ENCODE assay signal across 15 cellular contexts in genomic region chr11:17786824-17787525, GRCh38. TPM values are rescaled to one million over a fixed set of nuclear protein-coding genes. Genes with fewer than 3 reads are reported as not detected.
DNase-seq lines count a peak whose midpoint lies in the region; ATAC-seq and TF ChIP-seq lines count a peak whose summit lies in the region.
"Had no signal": no experiment of that assay in that cellular context is flagged by ENCODE, and none has a peak within 500 bp of the region (broad histone marks: within the 10 kb centered on the region; RNA-seq: fewer than 3 reads in every experiment).

No MANE protein-coding gene starts in this region.

- H3K36me3 ChIP-seq in ACC112 (ENCODE audit: insufficient read depth, low read length), result no peaks in the 10 kb centered on the region
- no peaks in the 10 kb centered on the region for H3K36me3 ChIP-seq in suprapubic skin
- H3K36me3 ChIP-seq: SJSA1 had no signal

- BruUV-seq in MCF 10A (replicated peaks; lab: Mats Ljungman, UMichigan), result no TSS peak

- H3K4me3 ChIP-seq in ACC112 (ENCODE audit: low read depth, low read length) (0 out of 2 replicates have a peak overlapping the region, but pooled peaks have one; percentile 25), suprapubic skin (no peak overlapping the region)
- H3K4me3 ChIP-seq: SJSA1, skin epidermis had no signal

- H3K27me3 Mint-ChIP-seq in MCF 10A (ENCODE audit: insufficient read depth, unreplicated experiment), result no peaks in the 10 kb centered on the region
- H3K27me3 Mint-ChIP-seq: activated CD4-positive, alpha-beta T cell treated with anti-CD3 and anti-CD28 coated beads for 36 hours had no signal

- H3K4me1 Mint-ChIP-seq in MCF 10A (ENCODE audit: insufficient read depth, unreplicated experiment), result peaks cover 21% of the 10 kb centered on the region
- no peaks in the 10 kb centered on the region for H3K4me1 Mint-ChIP-seq in stimulated activated effector memory CD8-positive, alpha-beta T cell treated with anti-CD3 and anti-CD28 coated beads, Interleukin-12 subunit alpha, Interleukin-12 subunit beta, amount 100 ng/mL, for 72 hours
- H3K4me1 Mint-ChIP-seq: activated CD4-positive, alpha-beta T cell treated with anti-CD3 and anti-CD28 coated beads for 36 hours had no signal

- WGBS in suprapubic skin, result 94% methylated on average over 12 of the region's 14 CpGs

- no peaks in the 10 kb centered on the region for H3K9me3 Mint-ChIP-seq in MCF 10A (ENCODE audit: unreplicated experiment)
- peaks cover 2% of the 10 kb centered on the region for H3K9me3 Mint-ChIP-seq in stimulated activated effector memory CD8-positive, alpha-beta T cell treated with anti-CD3 and anti-CD28 coated beads, Interleukin-12 subunit alpha, Interleukin-12 subunit beta, amount 100 ng/mL, for 72 hours

- no peaks in the 10 kb centered on the region for H3K79me2 ChIP-seq in ACC112 (ENCODE audit: control insufficient read depth, insufficient read depth, low read length, unreplicated experiment)

- peak; percentile 51 for DNase-seq in HS-5 (ENCODE audit: low read depth)
- DNase-seq in MCF 10A (ENCODE audit: unreplicated experiment), result peak; percentile 86
- DNase-seq in kidney tubule cell (ENCODE audit: low spot score), result peak; percentile 62
- DNase-seq in stimulated activated effector memory CD8-positive, alpha-beta T cell treated with anti-CD3 and anti-CD28 coated beads, Interleukin-12 subunit alpha, Interleukin-12 subunit beta, amount 100 ng/mL, for 72 hours (ENCODE audit: low spot score in 2 of 2), result no peak
- no peak for DNase-seq in suprapubic skin (ENCODE audit: low spot score in 2 of 2)
- DNase-seq: activated CD4-positive, alpha-beta T cell treated with anti-CD3 and anti-CD28 coated beads for 36 hours; dermis blood vessel endothelial cell; MM.1S; NCI-H510A had no signal

- H3K27ac Mint-ChIP-seq in MCF 10A (ENCODE audit: low read depth, unreplicated experiment), result no peak overlapping the region
- H3K27ac Mint-ChIP-seq in stimulated activated effector memory CD8-positive, alpha-beta T cell treated with anti-CD3 and anti-CD28 coated beads, Interleukin-12 subunit alpha, Interleukin-12 subunit beta, amount 100 ng/mL, for 72 hours, result no peak overlapping the region
- H3K27ac Mint-ChIP-seq: activated CD4-positive, alpha-beta T cell treated with anti-CD3 and anti-CD28 coated beads for 36 hours had no signal

- no peak for TF ChIP-seq CTCF in MCF 10A (IDR thresholded peaks at IDR 0.05; ENCODE audit: unreplicated experiment)
- TF ChIP-seq CTCF in suprapubic skin (IDR thresholded peaks at IDR 0.05), result no peak

- POLR2A ChIA-PET in MCF 10A (lab: Yijun Ruan, JAX), result interaction anchor here (0.7 to 1.0 kb wide), 2 partner anchors 27 to 146 kb away, joined by 3 to 4 read pairs; no protein-coding TSS in a partner anchor

- no peak for TF ChIP-seq EP300 in suprapubic skin (IDR thresholded peaks at IDR 0.05)

- no peak overlapping the region for H2AFZ ChIP-seq in ACC112 (ENCODE audit: low read length, unreplicated experiment)

- H3K27me3 ChIP-seq in ACC112 (ENCODE audit: insufficient read depth, low read length) (peaks cover 4% of the 10 kb centered on the region; the same call in 1 of the 2 replicates), suprapubic skin (no peaks in the 10 kb centered on the region)
- H3K27me3 ChIP-seq: SJSA1 had no signal

- no peak overlapping the region for H3K4me3 Mint-ChIP-seq in MCF 10A (ENCODE audit: unreplicated experiment)
- H3K4me3 Mint-ChIP-seq in stimulated activated effector memory CD8-positive, alpha-beta T cell treated with anti-CD3 and anti-CD28 coated beads, Interleukin-12 subunit alpha, Interleukin-12 subunit beta, amount 100 ng/mL, for 72 hours, result no peak overlapping the region
- H3K4me3 Mint-ChIP-seq: activated CD4-positive, alpha-beta T cell treated with anti-CD3 and anti-CD28 coated beads for 36 hours had no signal

- ATAC-seq in GM21528 (IDR thresholded peaks at IDR 0.05; ENCODE audit: low FRiP score, unreplicated experiment) (no peak), GM18867 (IDR thresholded peaks at IDR 0.05; ENCODE audit: unreplicated experiment) (no peak)
- ATAC-seq in stimulated activated effector memory CD8-positive, alpha-beta T cell treated with anti-CD3 and anti-CD28 coated beads, Interleukin-12 subunit alpha, Interleukin-12 subunit beta, amount 100 ng/mL, for 72 hours, result no peak
- ATAC-seq: activated CD4-positive, alpha-beta T cell treated with anti-CD3 and anti-CD28 coated beads for 36 hours had no signal

- H3K9me3 ChIP-seq in suprapubic skin, result no peaks in the 10 kb centered on the region
- H3K9me3 ChIP-seq: SJSA1 had no signal

- intact Hi-C loops in MCF 10A (cut with micrococcal nuclease), result no loop called here

- peaks cover 33% of the 10 kb centered on the region for H3K4me1 ChIP-seq in ACC112 (ENCODE audit: control insufficient read depth, insufficient read depth, low read length, unreplicated experiment)
- no peaks in the 10 kb centered on the region for H3K4me1 ChIP-seq in suprapubic skin

- peak overlapping the region; percentile 83 for H3K27ac ChIP-seq in ACC112 (ENCODE audit: low read depth, low read length)
- H3K27ac ChIP-seq in suprapubic skin, result no peak overlapping the region
- H3K27ac ChIP-seq: SJSA1, skin epidermis had no signal

- no peaks in the 10 kb centered on the region for H3K36me3 Mint-ChIP-seq in MCF 10A (ENCODE audit: insufficient read depth, unreplicated experiment)
- no peaks in the 10 kb centered on the region for H3K36me3 Mint-ChIP-seq in stimulated activated effector memory CD8-positive, alpha-beta T cell treated with anti-CD3 and anti-CD28 coated beads, Interleukin-12 subunit alpha, Interleukin-12 subunit beta, amount 100 ng/mL, for 72 hours

- TF ChIP-seq POLR2A in suprapubic skin (IDR thresholded peaks at IDR 0.05), result no peak

- CTCF ChIA-PET in MCF 10A (lab: Yijun Ruan, JAX), result interaction anchor here (0.6 to 1.5 kb wide), 7 partner anchors 13 to 388 kb away, joined by 3 to 5 read pairs (median 4); no protein-coding TSS in a partner anchor

RNA-seq across cellular contexts. Expression of gene KCNC1, which starts 52.4 kb away (rescaled TPM):
- not detected in 2 replicates for total RNA-seq in MCF 10A (2022)
- total RNA-seq in suprapubic skin, result not detected
- total RNA-seq: activated CD4-positive, alpha-beta T cell treated with anti-CD3 and anti-CD28 coated beads for 36 hours; dermis blood vessel endothelial cell; mucosa of gallbladder; SJSA1 had no signal

Comparison
In these comparisons a context has a peak if more than half of its experiments do, and no peak if none do; other contexts are left out.
1. DNase-seq: peak in HS-5 (single experiment), MCF 10A (single experiment) and kidney tubule cell (single experiment); none in stimulated activated effector memory CD8-positive, alpha-beta T cell treated with anti-CD3 and anti-CD28 coated beads, Interleukin-12 subunit alpha, Interleukin-12 subunit beta, amount 100 ng/mL, for 72 hours (0 of 2) and suprapubic skin (0 of 2).